In the genomic region with DNA sequence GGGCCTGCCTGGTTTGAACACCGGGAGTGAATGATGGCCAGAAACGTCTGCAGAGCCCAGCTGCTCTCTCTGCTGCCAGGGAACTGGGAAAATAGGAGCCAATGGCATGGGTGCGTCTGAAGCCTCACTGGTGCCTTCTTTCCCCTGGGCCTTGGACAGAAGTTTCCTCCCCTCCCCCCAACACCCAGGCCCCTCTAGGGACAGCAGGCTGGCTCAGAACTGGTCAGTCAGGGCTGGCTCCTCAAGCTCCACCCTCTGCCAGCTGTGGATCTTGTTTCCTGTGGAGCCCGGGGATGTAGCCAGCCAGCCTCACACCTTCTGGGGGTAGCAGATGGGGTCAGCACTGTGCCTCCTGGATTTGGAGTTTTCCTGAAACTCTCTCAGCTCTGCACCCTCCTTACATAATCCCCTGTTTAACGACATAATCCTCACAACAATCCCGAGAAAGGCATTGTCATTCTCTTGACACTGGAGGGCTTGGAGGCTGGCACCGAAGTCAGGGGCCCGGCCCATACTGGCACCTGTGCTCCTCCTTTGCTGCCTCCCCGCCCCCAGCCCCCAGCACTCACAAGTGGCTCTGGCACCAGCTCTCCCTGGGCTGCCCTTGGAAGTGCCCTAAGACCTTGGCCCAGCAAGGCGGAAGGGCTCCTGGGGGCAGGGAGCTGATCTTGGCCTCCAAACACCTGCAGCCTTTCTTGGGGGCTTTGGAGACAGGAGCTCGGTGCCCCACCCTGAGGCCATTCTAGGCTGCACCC, we compare ENCODE assay signal across 13 cellular contexts. TPM values are rescaled to one million over a fixed set of nuclear protein-coding genes. Genes with fewer than 3 reads are reported as not detected.
DNase-seq lines count a peak whose midpoint lies in the region; ATAC-seq lines count a peak whose summit lies in the region.
"Had no signal": no experiment of that assay in that cellular context is flagged by ENCODE, and none has a peak within 500 bp of the region (broad histone marks: within the 10 kb centered on the region; RNA-seq: fewer than 3 reads in every experiment).

No MANE protein-coding gene starts in this region.

- H3K4me3 ChIP-seq in rectal smooth muscle tissue (ENCODE audit: low read length) = no peak overlapping the region

- DNase-seq in DMS 273 (lab: John Stamatoyannopoulos, UW; ENCODE audit: unreplicated experiment) = peak; percentile 90
- DNase-seq in NCI-H446 treated with DMSO at 0.1 percent for 48 hours (lab: John Stamatoyannopoulos, UW) = peak; percentile 19
- peak; percentile 71 for DNase-seq in Right ventricle myocardium superior
- DNase-seq in occipital lobe (lab: John Stamatoyannopoulos, UW) = no peak
- DNase-seq: CD8-positive, alpha-beta T cell; Kasumi-1; T1000 had no signal

- peak overlapping the region; percentile 94 for H3K27ac ChIP-seq in rectal smooth muscle tissue (ENCODE audit: low read depth, low read length)

- peak; percentile 18 for ATAC-seq in Right ventricle myocardium superior (ENCODE audit: poor library complexity)
- no peak for ATAC-seq in GM21528 (IDR thresholded peaks at IDR 0.05; ENCODE audit: low FRiP score, unreplicated experiment)
- ATAC-seq in GM18870 (IDR thresholded peaks at IDR 0.05; ENCODE audit: unreplicated experiment) = no peak
- no peak for ATAC-seq in HG02798 (IDR thresholded peaks at IDR 0.05; ENCODE audit: poor library complexity, unreplicated experiment)
- ATAC-seq: CD8-positive, alpha-beta T cell had no signal

- H3K27me3 ChIP-seq in rectal smooth muscle tissue (ENCODE audit: control insufficient read depth, insufficient read depth, low read length) = no peaks in the 10 kb centered on the region

- intact Hi-C loops in Right ventricle myocardium superior (cut with DNase I) = no loop called here

- no peaks in the 10 kb centered on the region for H3K36me3 ChIP-seq in rectal smooth muscle tissue (ENCODE audit: control insufficient read depth, insufficient read depth, low read length)

- H3K4me1 ChIP-seq in rectal smooth muscle tissue (ENCODE audit: control insufficient read depth, insufficient read depth, low read length) = peaks cover 32% of the 10 kb centered on the region

- no peak overlapping the region for H3K9ac ChIP-seq in rectal smooth muscle tissue (ENCODE audit: low read length)

RNA-seq across cellular contexts. Expression of a gene that starts 5.7 kb away (rescaled TPM):
- 1,375 TPM for total RNA-seq in Right ventricle myocardium superior
- total RNA-seq in occipital lobe = 0.16 TPM
- total RNA-seq: activated T-helper 2 cell treated with anti-CD3 and anti-CD28 coated beads, Interferon-gamma antibody, Interleukin-2, Interleukin-4, amounts not matched to agents 10 μg/mL and 5 μg/mL and 100 μg/mL, durations not matched to agents 14 hours and 24 hours and 36 hours; CD8-positive, alpha-beta T cell had no signal

RNA-seq across cellular contexts. Expression of a gene that starts 19.7 kb away (rescaled TPM):
- total RNA-seq in Right ventricle myocardium superior (0.40 TPM), occipital lobe (not detected)
- total RNA-seq: activated T-helper 2 cell treated with anti-CD3 and anti-CD28 coated beads, Interferon-gamma antibody, Interleukin-2, Interleukin-4, amounts not matched to agents 10 μg/mL and 5 μg/mL and 100 μg/mL, durations not matched to agents 14 hours and 24 hours and 36 hours; CD8-positive, alpha-beta T cell; neural crest cell had no signal

Comparison
In these comparisons a context has a peak if more than half of its experiments do, and no peak if none do; other contexts are left out.
1. RNA of a gene that starts 5.7 kb away (total RNA-seq): 1,375 TPM in Right ventricle myocardium superior (single experiment); 0.16 TPM in occipital lobe (single experiment); every median in the first group is over 1,000 times any median in the second.